ENCODE assay signal across 27 cellular contexts in genomic region chr2:219656523-219656922, GRCh38. TPM values are rescaled to one million over a fixed set of nuclear protein-coding genes. Genes with fewer than 3 reads are reported as not detected.
DNase-seq lines count a peak whose midpoint lies in the region; ATAC-seq and TF ChIP-seq lines count a peak whose summit lies in the region.
"Had no signal": no experiment of that assay in that cellular context is flagged by ENCODE, and none has a peak within 500 bp of the region (broad histone marks: within the 10 kb centered on the region; RNA-seq: fewer than 3 reads in every experiment).

No MANE protein-coding gene starts in this region.

- H3K9me3 Mint-ChIP-seq in activated T-helper 17 cell treated with anti-CD3 and anti-CD28 coated beads, Interleukin-2, amount 50 U/mL, for 72 hours: peaks cover 7% of the 10 kb centered on the region
- H3K9me3 Mint-ChIP-seq: activated T-helper 1 cell treated with anti-CD3 and anti-CD28 coated beads, Interleukin-12 subunit alpha, Interleukin-12 subunit beta, Interleukin-2, Interleukin-4 antibody, amounts not matched to agents 30 ng/mL and 10 ng/mL and 1 ng/mL, durations not matched to agents 14 hours and 24 hours and 36 hours; T-helper 1 cell treated with Interleukin-12 subunit alpha and Interleukin-12 subunit beta and Interleukin-4 antibody, amounts not matched to agents 30 μg/mL and 1 μg/mL, for 36 hours had no signal

- no peaks in the 10 kb centered on the region for H3K79me2 ChIP-seq in ACC112 (ENCODE audit: control insufficient read depth, insufficient read depth, low read length, unreplicated experiment)

- peak; percentile 83 for DNase-seq in HT1080 (ENCODE audit: low read depth)
- DNase-seq in fibroblast of the aortic adventitia (ENCODE audit: low read depth): peak; percentile 80
- DNase-seq in NCI-H510A (lab: John Stamatoyannopoulos, UW): no peak
- no peak for DNase-seq in NCI-H774 (lab: John Stamatoyannopoulos, UW)
- DNase-seq: activated CD4-positive, alpha-beta T cell treated with anti-CD3 and anti-CD28 coated beads for 4 hours; aorta; cerebellar nuclear complex; COR-L47; DMS79 treated with DMSO at 0.1 percent for 48 hours; glutamatergic neuron; KBM-7; left colon; naive thymus-derived CD8-positive, alpha-beta T cell; NCI-H1694 treated with DMSO at 0.1 percent for 48 hours; stimulated activated CD4-positive, alpha-beta T cell treated with anti-CD3 and anti-CD28 coated beads, Interleukin-15, amount 100 ng/mL, for 24 hours; stomach had no signal

- no peaks in the 10 kb centered on the region for H3K36me3 Mint-ChIP-seq in activated T-helper 17 cell treated with anti-CD3 and anti-CD28 coated beads, Interleukin-2, amount 50 U/mL, for 72 hours (ENCODE audit: low read depth)
- H3K36me3 Mint-ChIP-seq: activated naive CD4-positive, alpha-beta T cell treated with anti-CD3 and anti-CD28 coated beads, Interleukin-2, amount 50 U/mL, for 24 hours had no signal

- peaks cover 4% of the 10 kb centered on the region for H3K4me1 Mint-ChIP-seq in activated T-helper 17 cell treated with anti-CD3 and anti-CD28 coated beads, Interleukin-2, amount 50 U/mL, for 72 hours
- H3K4me1 Mint-ChIP-seq: activated naive CD4-positive, alpha-beta T cell treated with anti-CD3 and anti-CD28 coated beads, Interleukin-2, amount 50 U/mL, for 24 hours; naive thymus-derived CD8-positive, alpha-beta T cell had no signal

- H3K4me3 ChIP-seq in ACC112 (ENCODE audit: low read depth, low read length) (no peak overlapping the region), fibroblast of the aortic adventitia (ENCODE audit: low read depth, low read length) (no peak overlapping the region)
- H3K4me3 ChIP-seq: A549, BLaER1, stomach, tibial nerve had no signal

- H3K4me3 Mint-ChIP-seq in activated T-helper 17 cell treated with anti-CD3 and anti-CD28 coated beads, Interleukin-2, amount 50 U/mL, for 72 hours: no peak overlapping the region
- H3K4me3 Mint-ChIP-seq: activated naive CD4-positive, alpha-beta T cell treated with anti-CD3 and anti-CD28 coated beads, Interleukin-2, amount 50 U/mL, for 24 hours; activated T-helper 1 cell treated with anti-CD3 and anti-CD28 coated beads, Interleukin-12 subunit alpha, Interleukin-12 subunit beta, Interleukin-2, Interleukin-4 antibody, amounts not matched to agents 30 ng/mL and 10 ng/mL and 1 ng/mL, durations not matched to agents 14 hours and 24 hours and 36 hours; naive thymus-derived CD8-positive, alpha-beta T cell; T-helper 1 cell treated with Interleukin-12 subunit alpha and Interleukin-12 subunit beta and Interleukin-4 antibody, amounts not matched to agents 30 μg/mL and 1 μg/mL, for 36 hours had no signal

- H3K27ac Mint-ChIP-seq in activated T-helper 17 cell treated with anti-CD3 and anti-CD28 coated beads, Interleukin-2, amount 50 U/mL, for 72 hours: no peak overlapping the region
- H3K27ac Mint-ChIP-seq: activated naive CD4-positive, alpha-beta T cell treated with anti-CD3 and anti-CD28 coated beads, Interleukin-2, amount 50 U/mL, for 24 hours; activated T-helper 1 cell treated with anti-CD3 and anti-CD28 coated beads, Interleukin-12 subunit alpha, Interleukin-12 subunit beta, Interleukin-2, Interleukin-4 antibody, amounts not matched to agents 30 ng/mL and 10 ng/mL and 1 ng/mL, durations not matched to agents 14 hours and 24 hours and 36 hours; naive thymus-derived CD8-positive, alpha-beta T cell; T-helper 1 cell treated with Interleukin-12 subunit alpha and Interleukin-12 subunit beta and Interleukin-4 antibody, amounts not matched to agents 30 μg/mL and 1 μg/mL, for 36 hours had no signal

- no peak overlapping the region for H2AFZ ChIP-seq in ACC112 (ENCODE audit: low read length, unreplicated experiment)

- ATAC-seq in activated T-helper 17 cell treated with anti-CD3 and anti-CD28 coated beads, Interleukin-2, amount 50 U/mL, for 72 hours (replicated peaks): peak; percentile 46
- ATAC-seq in GM18519 (IDR thresholded peaks at IDR 0.05; ENCODE audit: low FRiP score, unreplicated experiment): no peak
- ATAC-seq in HG02885 (IDR thresholded peaks at IDR 0.05; ENCODE audit: poor library complexity, unreplicated experiment): no peak
- ATAC-seq: A549; left colon; naive thymus-derived CD8-positive, alpha-beta T cell; sciatic nerve had no signal

- H3K36me3 ChIP-seq in ACC112 (ENCODE audit: insufficient read depth, low read length): no peaks in the 10 kb centered on the region
- H3K36me3 ChIP-seq: BLaER1, stomach, tibial nerve had no signal

- peaks cover 50% of the 10 kb centered on the region for H3K27me3 Mint-ChIP-seq in activated T-helper 17 cell treated with anti-CD3 and anti-CD28 coated beads, Interleukin-2, amount 50 U/mL, for 72 hours

- H3K27me3 ChIP-seq in ACC112 (ENCODE audit: insufficient read depth, low read length): peaks cover 1% of the 10 kb centered on the region; the same call in 1 of the 2 replicates
- H3K27me3 ChIP-seq: BLaER1 had no signal

- H3K4me1 ChIP-seq in ACC112 (ENCODE audit: control insufficient read depth, insufficient read depth, low read length, unreplicated experiment): peaks cover 16% of the 10 kb centered on the region
- H3K4me1 ChIP-seq: A549, BLaER1, stomach, tibial nerve had no signal

- no peak for TF ChIP-seq CTCF in fibroblast of the aortic adventitia (IDR thresholded peaks at IDR 0.05; ENCODE audit: insufficient read depth, low read length)

- peak overlapping the region; percentile 26; the same call in 1 of the 2 replicates for H3K27ac ChIP-seq in ACC112 (ENCODE audit: low read depth, low read length)
- H3K27ac ChIP-seq: A549, BLaER1, stomach, tibial nerve had no signal

RNA-seq across cellular contexts. Expression of gene SLC4A3, which starts 29.1 kb away (rescaled TPM):
- 5.8 and 7.9 TPM in 2 replicates for total RNA-seq in HT1080 (2014; rRNA removed; shearing (Covaris generic))
- 5.5 and 6.6 TPM in 2 replicates for polyA plus RNA-seq in HT1080 (2015; cell fraction: cytosol; rRNA removed)
- polyA plus RNA-seq in HT1080 (2015; cell fraction: nucleus; rRNA removed): 20.6 and 25.5 TPM in 2 replicates
- not detected for total RNA-seq in activated T-helper 17 cell treated with anti-CD3 and anti-CD28 coated beads, Interleukin-2, amount 50 U/mL, for 72 hours
- 2.5 and 14.7 TPM in 2 replicates for total RNA-seq in fibroblast of the aortic adventitia (ENCODE audit: low replicate concordance)
- total RNA-seq: activated T-helper 1 cell treated with anti-CD3 and anti-CD28 coated beads, Interleukin-12 subunit alpha, Interleukin-12 subunit beta, Interleukin-2, Interleukin-4 antibody, amounts not matched to agents 30 ng/mL and 10 ng/mL and 1 ng/mL, durations not matched to agents 14 hours and 24 hours and 36 hours had no signal
- polyA plus RNA-seq: naive thymus-derived CD8-positive, alpha-beta T cell had no signal

RNA-seq across cellular contexts. Expression of gene STK11IP, which starts 58.9 kb away (rescaled TPM):
- total RNA-seq in HT1080 (2014; rRNA removed; shearing (Covaris generic)): 17.1 and 18.2 TPM in 2 replicates
- polyA plus RNA-seq in HT1080 (2015; cell fraction: cytosol; rRNA removed): 9.1 and 9.6 TPM in 2 replicates
- 75.9 and 81.9 TPM in 2 replicates for polyA plus RNA-seq in HT1080 (2015; cell fraction: nucleus; rRNA removed)
- total RNA-seq in activated T-helper 17 cell treated with anti-CD3 and anti-CD28 coated beads, Interleukin-2, amount 50 U/mL, for 72 hours: 10 to 100 TPM; 28.4 to 31.4 TPM
- 11.7 and 12.3 TPM in 2 replicates for total RNA-seq in fibroblast of the aortic adventitia (ENCODE audit: low replicate concordance)

Comparison
In these comparisons a context has a peak if more than half of its experiments do, and no peak if none do; other contexts are left out.
1. DNase-seq: peak in HT1080 (single experiment) and fibroblast of the aortic adventitia (single experiment); none in NCI-H510A (single experiment) and NCI-H774 (single experiment).